Comparison of ENCODE assay signal across 8 cellular contexts in the genomic region with DNA sequence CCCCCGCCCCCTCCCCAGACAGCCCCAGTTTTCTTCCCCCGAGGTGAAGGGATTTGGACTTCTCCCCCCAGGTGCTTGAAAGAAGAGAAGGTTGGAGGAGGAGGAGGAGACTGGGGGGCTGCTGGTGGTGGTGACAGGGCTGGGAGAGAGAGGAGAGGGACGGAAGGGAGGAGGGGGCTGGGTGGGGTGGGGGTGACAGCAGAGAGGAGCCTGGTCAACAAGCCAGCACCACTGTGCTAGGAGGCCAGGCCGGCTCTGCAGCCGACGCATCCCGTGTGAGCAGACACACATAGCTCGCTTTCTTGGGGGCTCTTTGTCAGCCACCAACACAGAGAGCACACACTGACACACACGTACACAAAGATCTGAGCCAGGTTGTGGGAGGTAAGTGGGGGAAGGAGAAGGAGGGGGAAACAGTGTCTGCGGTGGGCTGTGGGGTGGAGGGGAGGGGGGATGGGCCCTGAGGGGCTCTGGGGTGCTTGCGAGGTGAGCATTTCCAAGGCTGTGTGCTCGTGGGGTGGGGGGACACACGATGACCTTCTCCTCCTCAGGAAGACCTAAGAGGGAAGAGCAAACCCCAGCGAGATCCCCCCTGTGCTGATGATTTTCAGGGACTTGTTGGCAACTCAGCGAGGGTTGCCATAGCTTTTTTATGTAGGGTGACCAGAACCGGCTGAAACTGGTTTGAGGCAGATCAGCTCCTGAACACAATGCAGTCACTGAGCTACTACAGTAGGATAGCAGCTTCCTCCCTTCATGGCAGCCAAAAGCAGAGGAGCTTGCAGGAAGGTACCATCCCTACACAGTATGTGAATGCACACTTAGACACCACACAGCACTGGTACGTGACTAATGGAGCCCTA. TPM values are rescaled to one million over a fixed set of nuclear protein-coding genes. Genes with fewer than 3 reads are reported as not detected.
A peak's percentile ranks its signal among the peaks of the same experiment; 100 is the strongest.
DNase-seq lines count a peak whose midpoint lies in the region; ATAC-seq and TF ChIP-seq lines count a peak whose summit lies in the region.

A gene with protein sequence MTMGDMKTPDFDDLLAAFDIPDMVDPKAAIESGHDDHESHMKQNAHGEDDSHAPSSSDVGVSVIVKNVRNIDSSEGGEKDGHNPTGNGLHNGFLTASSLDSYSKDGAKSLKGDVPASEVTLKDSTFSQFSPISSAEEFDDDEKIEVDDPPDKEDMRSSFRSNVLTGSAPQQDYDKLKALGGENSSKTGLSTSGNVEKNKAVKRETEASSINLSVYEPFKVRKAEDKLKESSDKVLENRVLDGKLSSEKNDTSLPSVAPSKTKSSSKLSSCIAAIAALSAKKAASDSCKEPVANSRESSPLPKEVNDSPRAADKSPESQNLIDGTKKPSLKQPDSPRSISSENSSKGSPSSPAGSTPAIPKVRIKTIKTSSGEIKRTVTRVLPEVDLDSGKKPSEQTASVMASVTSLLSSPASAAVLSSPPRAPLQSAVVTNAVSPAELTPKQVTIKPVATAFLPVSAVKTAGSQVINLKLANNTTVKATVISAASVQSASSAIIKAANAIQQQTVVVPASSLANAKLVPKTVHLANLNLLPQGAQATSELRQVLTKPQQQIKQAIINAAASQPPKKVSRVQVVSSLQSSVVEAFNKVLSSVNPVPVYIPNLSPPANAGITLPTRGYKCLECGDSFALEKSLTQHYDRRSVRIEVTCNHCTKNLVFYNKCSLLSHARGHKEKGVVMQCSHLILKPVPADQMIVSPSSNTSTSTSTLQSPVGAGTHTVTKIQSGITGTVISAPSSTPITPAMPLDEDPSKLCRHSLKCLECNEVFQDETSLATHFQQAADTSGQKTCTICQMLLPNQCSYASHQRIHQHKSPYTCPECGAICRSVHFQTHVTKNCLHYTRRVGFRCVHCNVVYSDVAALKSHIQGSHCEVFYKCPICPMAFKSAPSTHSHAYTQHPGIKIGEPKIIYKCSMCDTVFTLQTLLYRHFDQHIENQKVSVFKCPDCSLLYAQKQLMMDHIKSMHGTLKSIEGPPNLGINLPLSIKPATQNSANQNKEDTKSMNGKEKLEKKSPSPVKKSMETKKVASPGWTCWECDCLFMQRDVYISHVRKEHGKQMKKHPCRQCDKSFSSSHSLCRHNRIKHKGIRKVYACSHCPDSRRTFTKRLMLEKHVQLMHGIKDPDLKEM (N-terminal part only) (plus strand): TSS at position 732 of the 863 bp plus-strand sequence. CDS start 53,411 bp downstream, outside the sequence.

- H3F3A ChIP-seq in MM.1S (ENCODE audit: insufficient read depth, low read length) = 0 out of 2 replicates have a peak, but pooled peaks cover 3% of the 10 kb centered on the region

- TF ChIP-seq POLR2A in right lobe of liver (IDR thresholded peaks at IDR 0.05) = no peak

- H3K27ac ChIP-seq in BLaER1 treated with 17β-estradiol and CSF1 and Interleukin-3, amounts not matched to agents 10 nM and 100 nM = peak within 1 kb of the TSS in 1 of 11 experiments; percentile 26; a peak in 1 of 22 replicates
- peak within 1 kb of the TSS; percentile 79 for H3K27ac ChIP-seq in Panc1 (ENCODE audit: low read length)
- H3K27ac ChIP-seq in dorsolateral prefrontal cortex = peak within 1 kb of the TSS; percentile 88 to 100 (median 99)
- H3K27ac ChIP-seq in right lobe of liver = peak within 1 kb of the TSS; percentile 69 to 90 (median 87)
- peak within 1 kb of the TSS; percentile 88 for H3K27ac ChIP-seq in stomach smooth muscle (ENCODE audit: low read length)
- H3K27ac ChIP-seq in effector memory CD4-positive, alpha-beta T cell (ENCODE audit: insufficient read depth, low read length, poor library complexity, severe bottlenecking) = no peak within 1 kb of the TSS
- no peak within 1 kb of the TSS for H3K27ac ChIP-seq in MM.1S (ENCODE audit: low read length)

- intact Hi-C loops in Panc1 (cut with micrococcal nuclease; ENCODE audit: unreplicated experiment) (loop anchor here (5.0 kb wide), 1 partner anchor 77 kb away; no protein-coding TSS in a partner anchor), dorsolateral prefrontal cortex (cut with DNase I) (loop anchor here (2.0 to 10.0 kb wide), 4 partner anchors 50 to 200 kb away; no protein-coding TSS in a partner anchor), right lobe of liver (cut with DNase I) (no loop called here)

- H3K4me1 ChIP-seq in BLaER1 treated with 17β-estradiol and CSF1 and Interleukin-3, amounts not matched to agents 10 nM and 100 nM = no peaks in the 10 kb centered on the region
- H3K4me1 ChIP-seq in Panc1 (ENCODE audit: control insufficient read depth, insufficient read depth, low read length) (peaks cover 62% of the 10 kb centered on the region), right lobe of liver (peaks cover 0 to 10% (median 0%) of the 10 kb centered on the region in 4 donors), stomach smooth muscle (ENCODE audit: control insufficient read depth, insufficient read depth, low read length) (peaks cover 45% of the 10 kb centered on the region), MM.1S (ENCODE audit: low read length) (0 out of 2 replicates have a peak, but pooled peaks cover 3% of the 10 kb centered on the region)
- H3K4me1 ChIP-seq in effector memory CD4-positive, alpha-beta T cell (ENCODE audit: control insufficient read depth, insufficient read depth, low read length, poor library complexity, severe bottlenecking) = no peaks in the 10 kb centered on the region

- H2AFZ ChIP-seq in MM.1S (ENCODE audit: low read length) = no peak within 1 kb of the TSS

- ATAC-seq in Panc1 (peak; percentile 70), right lobe of liver (peak; percentile 31 to 57 (median 48))

- BruUV-seq in Panc1 (replicated peaks; lab: Mats Ljungman, UMichigan) = TSS peak; percentile 65

- no peaks in the 10 kb centered on the region for H3K9me2 ChIP-seq in MM.1S (replicated peaks; ENCODE audit: insufficient read depth, low read length)

- peaks cover 0 to 11% (median 8%) of the 10 kb centered on the region in 11 experiments; a peak in 11 of 22 replicates for H3K9me3 ChIP-seq in BLaER1 treated with 17β-estradiol and CSF1 and Interleukin-3, amounts not matched to agents 10 nM and 100 nM (replicated peaks in 1 of 11)
- no peaks in the 10 kb centered on the region for H3K9me3 ChIP-seq in Panc1 (ENCODE audit: control insufficient read depth, insufficient read depth, low read depth, low read length)
- no peaks in the 10 kb centered on the region for H3K9me3 ChIP-seq in right lobe of liver
- no peaks in the 10 kb centered on the region for H3K9me3 ChIP-seq in stomach smooth muscle (ENCODE audit: control insufficient read depth in 2 of 2, low read length in 2 of 2)
- H3K9me3 ChIP-seq in effector memory CD4-positive, alpha-beta T cell (ENCODE audit: control insufficient read depth, low read length) = no peaks in the 10 kb centered on the region
- no peaks in the 10 kb centered on the region for H3K9me3 ChIP-seq in MM.1S (replicated peaks; ENCODE audit: insufficient read depth, low read length)

- POLR2A ChIA-PET in Panc1 (lab: Charles Lee) = interaction anchor here (0.7 kb wide), 1 partner anchor 67 kb away, joined by 3 read pairs; no protein-coding TSS in a partner anchor

- no peaks in the 10 kb centered on the region; a peak in 1 of 22 replicates for H4K20me1 ChIP-seq in BLaER1 treated with 17β-estradiol and CSF1 and Interleukin-3, amounts not matched to agents 10 nM and 100 nM
- no peaks in the 10 kb centered on the region for H4K20me1 ChIP-seq in MM.1S (ENCODE audit: insufficient read depth, low read length)

- H3K36me3 ChIP-seq in BLaER1 treated with 17β-estradiol and CSF1 and Interleukin-3, amounts not matched to agents 10 nM and 100 nM = no peaks in the 10 kb centered on the region
- H3K36me3 ChIP-seq in Panc1 (ENCODE audit: control insufficient read depth, insufficient read depth, low read length) (no peaks in the 10 kb centered on the region), right lobe of liver (no peaks in the 10 kb centered on the region), stomach smooth muscle (ENCODE audit: control insufficient read depth in 2 of 2, insufficient read depth in 2 of 2, low read length in 2 of 2) (peaks cover 15 to 17% of the 10 kb centered on the region in 2 donors), MM.1S (replicated peaks; ENCODE audit: insufficient read depth, low read length) (no peaks in the 10 kb centered on the region)
- no peaks in the 10 kb centered on the region for H3K36me3 ChIP-seq in effector memory CD4-positive, alpha-beta T cell (ENCODE audit: control insufficient read depth, insufficient read depth, low read length)

- H3K27me3 ChIP-seq in BLaER1 treated with 17β-estradiol and CSF1 and Interleukin-3, amounts not matched to agents 10 nM and 100 nM = peaks cover 53 to 88% (median 70%) of the 10 kb centered on the region in 11 experiments
- H3K27me3 ChIP-seq in Panc1 (ENCODE audit: control insufficient read depth, insufficient read depth, low read length) = no peaks in the 10 kb centered on the region
- H3K27me3 ChIP-seq in dorsolateral prefrontal cortex = no peaks in the 10 kb centered on the region
- no peaks in the 10 kb centered on the region for H3K27me3 ChIP-seq in right lobe of liver
- no peaks in the 10 kb centered on the region for H3K27me3 ChIP-seq in stomach smooth muscle (ENCODE audit: control insufficient read depth in 1 of 2, insufficient read depth in 2 of 2, low read length in 2 of 2)
- peaks cover 3% of the 10 kb centered on the region for H3K27me3 ChIP-seq in effector memory CD4-positive, alpha-beta T cell (replicated peaks; ENCODE audit: control insufficient read depth, insufficient read depth, low read length, poor library complexity, severe bottlenecking)
- no peaks in the 10 kb centered on the region; the same call in 1 of the 2 replicates for H3K27me3 ChIP-seq in MM.1S (replicated peaks; ENCODE audit: insufficient read depth, low read length)

- TF ChIP-seq CTCF in Panc1 (IDR thresholded peaks at IDR 0.05) = no peak
- TF ChIP-seq CTCF in dorsolateral prefrontal cortex (IDR thresholded peaks at IDR 0.05 in 54 of 56, conservative IDR thresholded peaks at IDR 0.05 in 2 of 56; ENCODE audit: low read depth in 1 of 56, partially characterized antibody in 56 of 56) = peak in 1 of 56 donors; percentile 18
- no peak for TF ChIP-seq CTCF in right lobe of liver (IDR thresholded peaks at IDR 0.05)
- no peak for TF ChIP-seq CTCF in MM.1S (IDR thresholded peaks at IDR 0.05; ENCODE audit: low read length)

- peak within 1 kb of the TSS in 2 of 11 experiments; percentile 35 to 39; a peak in 3 of 22 replicates for H3K9ac ChIP-seq in BLaER1 treated with 17β-estradiol and CSF1 and Interleukin-3, amounts not matched to agents 10 nM and 100 nM
- H3K9ac ChIP-seq in stomach smooth muscle (ENCODE audit: low read length in 2 of 2) (peak within 1 kb of the TSS; percentile 68 to 73), MM.1S (ENCODE audit: low read length) (no peak within 1 kb of the TSS)

- H3K4me3 ChIP-seq in BLaER1 treated with 17β-estradiol and CSF1 and Interleukin-3, amounts not matched to agents 10 nM and 100 nM = peak within 1 kb of the TSS in 8 of 10 experiments; percentile 14 to 54 (median 34); a peak in 10 of 20 replicates
- H3K4me3 ChIP-seq in Panc1 (ENCODE audit: low read depth in 2 of 2, low read length in 2 of 2) (peak within 1 kb of the TSS; percentile 28 to 39), dorsolateral prefrontal cortex (peak within 1 kb of the TSS; percentile 45 to 78 (median 65)), right lobe of liver (peak within 1 kb of the TSS; percentile 25 to 54 (median 25)), stomach smooth muscle (ENCODE audit: low read length in 2 of 2) (peak within 1 kb of the TSS; percentile 63 to 68), MM.1S (ENCODE audit: low read length) (no peak within 1 kb of the TSS)
- no peak within 1 kb of the TSS for H3K4me3 ChIP-seq in effector memory CD4-positive, alpha-beta T cell (ENCODE audit: insufficient read depth, low read depth, low read length, poor library complexity, severe bottlenecking)

- in situ Hi-C loops in Panc1 (cut with HindIII; ENCODE audit: low pct_unique_long_range_greater_than_20kb, low sequenced_read_pairs) = no loop called here

- H3K4me2 ChIP-seq in BLaER1 treated with 17β-estradiol and CSF1 and Interleukin-3, amounts not matched to agents 10 nM and 100 nM = peak within 1 kb of the TSS; percentile 20 to 53 (median 40); a peak in 17 of 22 replicates
- H3K4me2 ChIP-seq in MM.1S (ENCODE audit: low read depth, low read length) = no peak within 1 kb of the TSS

- WGBS in right lobe of liver (ENCODE audit: insufficient coverage, low coverage, low lambda C conversion rate, missing lambda C conversion rate) = 57% methylated on average over 7 of the region's 17 CpGs

- DNase-seq in HT1080 (ENCODE audit: low read depth) (peak; percentile 60), Panc1 (ENCODE audit: low read depth, low spot score) (no peak), dorsolateral prefrontal cortex (peak; percentile 46 to 90 (median 76)), right lobe of liver (no peak), MM.1S (no peak)
- DNase-seq in effector memory CD4-positive, alpha-beta T cell = no peak

- H3K79me2 ChIP-seq in MM.1S (ENCODE audit: low read length) = no peaks in the 10 kb centered on the region

- CTCF ChIA-PET in Panc1 (lab: Charles Lee) = no interaction called here

RNA-seq across cellular contexts. Expression of the gene that starts here (rescaled TPM):
- 25.4 and 30.8 TPM in 2 replicates for total RNA-seq in HT1080 (2014; rRNA removed; shearing (Covaris generic))
- polyA plus RNA-seq in HT1080 (2015; cell fraction: cytosol; rRNA removed) = 22.5 and 34.7 TPM in 2 replicates
- 55.4 and 57.6 TPM in 2 replicates for polyA plus RNA-seq in HT1080 (2015; cell fraction: nucleus; rRNA removed)
- total RNA-seq in Panc1 (2021; ENCODE audit: unreplicated experiment) (49.8 TPM), dorsolateral prefrontal cortex (100 to 1,000 TPM; 105 to 233 (median 146) TPM), right lobe of liver (1 to 10 TPM; 2.0 to 6.4 (median 3.2) TPM)
- 33.3 TPM for polyA plus RNA-seq in Panc1 (2012; ENCODE audit: insufficient read length)

Comparison
In these comparisons a context has a peak if more than half of its experiments do, and no peak if none do; other contexts are left out.
1. H3K27ac ChIP-seq: peak in Panc1 (single experiment), dorsolateral prefrontal cortex (59 of 59), right lobe of liver (3 of 3) and stomach smooth muscle (single experiment); none in effector memory CD4-positive, alpha-beta T cell (single experiment) and MM.1S (single experiment).
2. H3K4me3 ChIP-seq: peak in BLaER1 treated with 17β-estradiol and CSF1 and Interleukin-3, amounts not matched to agents 10 nM and 100 nM (8 of 10), Panc1 (2 of 2), dorsolateral prefrontal cortex (59 of 59), right lobe of liver (3 of 3) and stomach smooth muscle (2 of 2); none in effector memory CD4-positive, alpha-beta T cell (single experiment) and MM.1S (single experiment).
3. DNase-seq: peak in HT1080 (single experiment) and dorsolateral prefrontal cortex (10 of 10); none in Panc1 (single experiment), right lobe of liver (0 of 3), effector memory CD4-positive, alpha-beta T cell (0 of 3) and MM.1S (single experiment).
4. intact Hi-C loops: an anchor here in Panc1 (5.0 kb wide) and dorsolateral prefrontal cortex (2.0 to 10.0 kb wide); none called in right lobe of liver.